In genomic region chr16:89712476-89712805, GRCh38 we compare ENCODE assay signal across 10 cellular contexts. TPM values are rescaled to one million over a fixed set of nuclear protein-coding genes. Genes with fewer than 3 reads are reported as not detected.
A peak's percentile ranks its signal among the peaks of the same experiment; 100 is the strongest.
DNase-seq lines count a peak whose midpoint lies in the region; ATAC-seq and TF ChIP-seq lines count a peak whose summit lies in the region.
"Had no signal": no experiment of that assay in that cellular context is flagged by ENCODE, and none has a peak within 500 bp of the region (broad histone marks: within the 10 kb centered on the region; RNA-seq: fewer than 3 reads in every experiment).

No MANE protein-coding gene starts in this region.

- CTCF ChIA-PET in BJ (lab: Yijun Ruan, JAX), result interaction anchor here (0.7 kb wide), 1 partner anchor 148 kb away, joined by 5 read pairs; no protein-coding TSS in a partner anchor

- H3K4me1 ChIP-seq in lower lobe of right lung, result peaks cover 9% of the 10 kb centered on the region

- H3K4me1 Mint-ChIP-seq in activated naive CD8-positive, alpha-beta T cell treated with anti-CD3 and anti-CD28 coated beads, Interleukin-2, amount 50 U/mL, for 24 hours, result peaks cover 14% of the 10 kb centered on the region

- intact Hi-C loops in lower lobe of right lung (cut with DNase I), result no loop called here

- POLR2A ChIA-PET in BJ (lab: Charles Lee), result no interaction called here

- no peak for ATAC-seq in activated naive CD8-positive, alpha-beta T cell treated with anti-CD3 and anti-CD28 coated beads, Interleukin-2, amount 50 U/mL, for 24 hours
- ATAC-seq in lower lobe of right lung (no peak), GM21619 (IDR thresholded peaks at IDR 0.05; ENCODE audit: unreplicated experiment) (no peak)

- no peak overlapping the region for H3K27ac ChIP-seq in lower lobe of right lung

- peak overlapping the region; percentile 69 for H3K27ac Mint-ChIP-seq in activated naive CD8-positive, alpha-beta T cell treated with anti-CD3 and anti-CD28 coated beads, Interleukin-2, amount 50 U/mL, for 24 hours

- peaks cover 17% of the 10 kb centered on the region for H3K36me3 Mint-ChIP-seq in activated naive CD8-positive, alpha-beta T cell treated with anti-CD3 and anti-CD28 coated beads, Interleukin-2, amount 50 U/mL, for 24 hours (ENCODE audit: low read depth)

- no peaks in the 10 kb centered on the region for H3K27me3 Mint-ChIP-seq in activated naive CD8-positive, alpha-beta T cell treated with anti-CD3 and anti-CD28 coated beads, Interleukin-2, amount 50 U/mL, for 24 hours

- no peaks in the 10 kb centered on the region for H3K9me3 Mint-ChIP-seq in activated naive CD8-positive, alpha-beta T cell treated with anti-CD3 and anti-CD28 coated beads, Interleukin-2, amount 50 U/mL, for 24 hours

- peaks cover 5% of the 10 kb centered on the region for H3K36me3 ChIP-seq in BJ (ENCODE audit: control insufficient read depth, insufficient read depth, low read length)
- H3K36me3 ChIP-seq in lower lobe of right lung, result no peaks in the 10 kb centered on the region

- H3K9me3 ChIP-seq in lower lobe of right lung, result no peaks in the 10 kb centered on the region

- H3K4me3 ChIP-seq in BJ (ENCODE audit: low read depth, low read length) (peak overlapping the region; percentile 48), HFF-Myc (replicated peaks; ENCODE audit: low read depth, low read length) (peak overlapping the region; percentile 93), lower lobe of right lung (peak overlapping the region; percentile 46)

- TF ChIP-seq CTCF in BJ (IDR thresholded peaks at IDR 0.05; ENCODE audit: insufficient read depth, low read depth, low read length), result no peak
- no peak for TF ChIP-seq CTCF in HFF-Myc (IDR thresholded peaks at IDR 0.05; ENCODE audit: low read depth, low read length, missing control alignments)
- no peak for TF ChIP-seq CTCF in lower lobe of right lung (IDR thresholded peaks at IDR 0.05)

- H3K27me3 ChIP-seq in BJ (ENCODE audit: control insufficient read depth, insufficient read depth, low read length) (no peaks in the 10 kb centered on the region), lower lobe of right lung (ENCODE audit: low read depth) (peaks cover 13% of the 10 kb centered on the region)

- DNase-seq in BJ (ENCODE audit: low read depth) (no peak), HFF-Myc (ENCODE audit: extremely low read depth, low read depth) (no peak), lower lobe of right lung (no peak), HK-2 (ENCODE audit: unreplicated experiment) (no peak), H4 (ENCODE audit: low spot score) (no peak)
- DNase-seq in activated naive CD8-positive, alpha-beta T cell treated with anti-CD3 and anti-CD28 coated beads, Interleukin-2, amount 50 U/mL, for 24 hours, result no peak
- DNase-seq in activated CD4-positive, alpha-beta T cell treated with anti-CD3 and anti-CD28 coated beads for 4 hours, result no peak
- DNase-seq: activated CD8-positive, alpha-beta memory T cell treated with anti-CD3 and anti-CD28 coated beads, Interleukin-2, amount 50 U/mL, for 4 hours; midbrain had no signal

- peak overlapping the region; percentile 81 for H3K4me3 Mint-ChIP-seq in activated naive CD8-positive, alpha-beta T cell treated with anti-CD3 and anti-CD28 coated beads, Interleukin-2, amount 50 U/mL, for 24 hours

RNA-seq across cellular contexts. Expression of gene VPS9D1, which starts 8.3 kb away (rescaled TPM):
- 8.3 and 15.6 TPM in 2 replicates for polyA plus RNA-seq in BJ (2011; rRNA removed)
- polyA minus RNA-seq in BJ (2011; rRNA and poly(A)+ RNA removed), result 7.6 and 7.7 TPM in 2 replicates
- 15.6 TPM for total RNA-seq in lower lobe of right lung
- total RNA-seq in H4 (2014; rRNA removed; shearing (Covaris generic)), result 4.1 and 6.0 TPM in 2 replicates

RNA-seq across cellular contexts. Expression of gene ZNF276, which starts 8.9 kb away (rescaled TPM):
- 5.6 and 8.5 TPM in 2 replicates for polyA plus RNA-seq in BJ (2011; rRNA removed)
- 7.9 and 8.9 TPM in 2 replicates for polyA minus RNA-seq in BJ (2011; rRNA and poly(A)+ RNA removed)
- 33.2 TPM for total RNA-seq in lower lobe of right lung
- 5.9 and 6.9 TPM in 2 replicates for total RNA-seq in H4 (2014; rRNA removed; shearing (Covaris generic))

RNA-seq across cellular contexts. Expression of gene SPATA2L, which starts 10.9 kb away (rescaled TPM):
- 2.8 and 5.3 TPM in 2 replicates for polyA plus RNA-seq in BJ (2011; rRNA removed)
- 3.3 and 3.7 TPM in 2 replicates for polyA minus RNA-seq in BJ (2011; rRNA and poly(A)+ RNA removed)
- total RNA-seq in lower lobe of right lung, result 10.3 TPM
- total RNA-seq in H4 (2014; rRNA removed; shearing (Covaris generic)), result 8.1 and 9.2 TPM in 2 replicates

RNA-seq across cellular contexts. Expression of gene CDK10, which starts 26.0 kb away (rescaled TPM):
- 31.5 and 56.0 TPM in 2 replicates for polyA plus RNA-seq in BJ (2011; rRNA removed)
- polyA minus RNA-seq in BJ (2011; rRNA and poly(A)+ RNA removed), result 16.2 and 20.0 TPM in 2 replicates
- total RNA-seq in lower lobe of right lung, result 79.6 TPM
- 23.0 and 37.5 TPM in 2 replicates for total RNA-seq in H4 (2014; rRNA removed; shearing (Covaris generic))

RNA-seq across cellular contexts. Expression of gene SPATA33, which starts 54.8 kb away (rescaled TPM):
- polyA plus RNA-seq in BJ (2011; rRNA removed), result 2.6 TPM in 2 replicates
- polyA minus RNA-seq in BJ (2011; rRNA and poly(A)+ RNA removed), result 1.3 and 1.6 TPM in 2 replicates
- total RNA-seq in lower lobe of right lung, result 9.7 TPM
- total RNA-seq in H4 (2014; rRNA removed; shearing (Covaris generic)), result 6.4 and 9.9 TPM in 2 replicates
